Comparison of ENCODE assay signal across 8 cellular contexts in the genomic region with DNA sequence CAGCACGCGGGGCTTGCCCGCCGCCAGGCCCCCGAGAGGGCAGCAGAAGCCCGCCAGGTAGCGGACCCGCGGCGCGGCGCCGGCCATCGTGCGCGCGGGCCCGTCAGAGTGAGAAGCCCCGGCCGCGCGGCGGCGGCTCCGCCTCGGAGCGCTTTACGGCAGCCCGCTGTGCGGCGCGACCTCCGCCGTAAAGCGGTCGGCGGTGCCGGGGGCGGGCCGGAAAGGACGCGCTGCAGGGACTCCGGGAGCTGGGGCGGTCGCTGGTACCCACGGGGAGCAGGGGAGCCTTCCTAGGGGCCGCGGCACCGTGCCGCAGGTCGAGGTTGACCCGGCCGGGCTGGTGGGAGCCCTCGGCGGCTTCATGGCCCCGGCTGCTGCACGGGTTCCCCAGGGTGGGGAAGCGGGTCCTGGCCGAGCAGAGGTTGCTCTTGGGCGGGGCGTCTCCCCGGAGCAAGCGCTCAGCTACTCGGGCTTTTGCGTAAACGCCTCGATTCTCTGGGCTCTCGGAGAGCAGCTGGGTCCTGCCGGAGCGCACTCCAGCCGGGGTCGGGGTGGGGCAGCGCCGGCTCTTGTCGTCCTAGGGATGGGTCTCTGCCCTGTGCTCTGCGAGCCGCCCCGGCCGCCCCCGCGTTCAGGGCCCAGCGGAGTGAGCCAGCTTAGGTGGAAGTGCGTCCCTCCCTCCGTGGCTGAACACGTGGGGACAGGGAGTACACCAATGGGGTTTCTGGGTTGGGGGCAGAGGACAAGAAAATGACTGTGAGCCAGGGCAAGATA. TPM values are rescaled to one million over a fixed set of nuclear protein-coding genes. Genes with fewer than 3 reads are reported as not detected.
DNase-seq lines count a peak whose midpoint lies in the region; ATAC-seq and TF ChIP-seq lines count a peak whose summit lies in the region.

A gene with protein sequence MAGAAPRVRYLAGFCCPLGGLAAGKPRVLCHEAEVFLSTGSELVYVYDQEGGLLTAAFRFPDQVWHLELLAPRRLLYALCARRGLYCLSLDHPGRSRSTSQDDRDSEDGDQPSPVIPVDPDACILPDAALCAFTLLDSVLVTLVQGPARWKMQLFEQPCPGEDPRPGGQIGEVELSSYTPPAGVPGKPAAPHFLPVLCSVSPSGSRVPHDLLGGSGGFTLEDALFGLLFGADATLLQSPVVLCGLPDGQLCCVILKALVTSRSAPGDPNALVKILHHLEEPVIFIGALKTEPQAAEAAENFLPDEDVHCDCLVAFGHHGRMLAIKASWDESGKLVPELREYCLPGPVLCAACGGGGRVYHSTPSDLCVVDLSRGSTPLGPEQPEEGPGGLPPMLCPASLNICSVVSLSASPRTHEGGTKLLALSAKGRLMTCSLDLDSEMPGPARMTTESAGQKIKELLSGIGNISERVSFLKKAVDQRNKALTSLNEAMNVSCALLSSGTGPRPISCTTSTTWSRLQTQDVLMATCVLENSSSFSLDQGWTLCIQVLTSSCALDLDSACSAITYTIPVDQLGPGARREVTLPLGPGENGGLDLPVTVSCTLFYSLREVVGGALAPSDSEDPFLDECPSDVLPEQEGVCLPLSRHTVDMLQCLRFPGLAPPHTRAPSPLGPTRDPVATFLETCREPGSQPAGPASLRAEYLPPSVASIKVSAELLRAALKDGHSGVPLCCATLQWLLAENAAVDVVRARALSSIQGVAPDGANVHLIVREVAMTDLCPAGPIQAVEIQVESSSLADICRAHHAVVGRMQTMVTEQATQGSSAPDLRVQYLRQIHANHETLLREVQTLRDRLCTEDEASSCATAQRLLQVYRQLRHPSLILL (minus strand): TSS at position 110 of the 774 bp plus-strand sequence. CDS start 23 bp downstream, at position 87.

- DNase-seq in SIG-M5 treated with dmso at 0.1 percent for 504 hours (lab: John Stamatoyannopoulos, UW; ENCODE audit: unreplicated experiment), result peak; percentile 86
- no peak for DNase-seq in SIG-M5 (lab: John Stamatoyannopoulos, UW)
- peak; percentile 66 for DNase-seq in NCI-H510A treated with DMSO at 0.1 percent for 48 hours (lab: John Stamatoyannopoulos, UW)
- DNase-seq in activated CD4-positive, alpha-beta T cell treated with anti-CD3 and anti-CD28 coated beads, Interleukin-2, amount 50 U/mL, for 48 hours, result peak; percentile 80 to 84
- DNase-seq in dorsolateral prefrontal cortex, result peak in 9 of 10 donors; percentile 45 to 90 (median 61)
- DNase-seq in lower leg skin (ENCODE audit: low spot score in 2 of 2), result peak; percentile 59 to 95
- DNase-seq in stimulated activated CD4-positive, alpha-beta T cell treated with anti-CD3 and anti-CD28 coated beads, Interleukin-4, amount 100 ng/mL, for 4 hours, result peak; percentile 76 to 81

- H3K4me3 ChIP-seq in dorsolateral prefrontal cortex (peak within 1 kb of the TSS; percentile 67 to 100 (median 95)), lower leg skin (ENCODE audit: low read depth, poor library complexity, severe bottlenecking) (peak within 1 kb of the TSS; percentile 80)

- H3K27ac ChIP-seq in dorsolateral prefrontal cortex, result peak within 1 kb of the TSS in 56 of 59 donors; percentile 51 to 93 (median 84)

- intact Hi-C loops in dorsolateral prefrontal cortex (cut with DNase I) (loop anchor here (2.0 to 5.0 kb wide), 4 partner anchors 38 to 85 kb away; partner anchors contain the start of genes ACTG1 (in 1 of the 2), NPLOC4 (in 1 of the 2) and TSPAN10 (in 1 of the 2)), lower leg skin (cut with DNase I; ENCODE audit: low total_unique reads) (no loop called here)

- WGBS in lower leg skin, 2 donors, result 0 to 1% methylated on average over 24 of the region's 85 CpGs

- no peaks in the 10 kb centered on the region for H3K27me3 ChIP-seq in dorsolateral prefrontal cortex

- TF ChIP-seq POLR2A in lower leg skin (IDR thresholded peaks at IDR 0.05), result no peak

- peak; percentile 36 for ATAC-seq in HG03064 (IDR thresholded peaks at IDR 0.05; ENCODE audit: low read depth, unreplicated experiment)

- TF ChIP-seq CTCF in dorsolateral prefrontal cortex (IDR thresholded peaks at IDR 0.05 in 54 of 56, conservative IDR thresholded peaks at IDR 0.05 in 2 of 56; ENCODE audit: low read depth in 1 of 56, partially characterized antibody in 56 of 56), result peak in 21 of 56 donors; percentile 9 to 55 (median 28)
- no peak for TF ChIP-seq CTCF in lower leg skin (IDR thresholded peaks at IDR 0.05)

RNA-seq across cellular contexts. Expression of the gene that starts here (rescaled TPM):
- total RNA-seq in dorsolateral prefrontal cortex (10 to 100 TPM; 11.9 to 29.9 (median 19.3) TPM), lower leg skin (10 to 100 TPM; 19.4 to 34.3 (median 28.4) TPM)
